27 cellular contexts compared by ENCODE assay signal in genomic region chr9:110093417-110093816, GRCh38.
"Had no signal": no experiment of that assay in that cellular context is flagged by ENCODE, and none has a peak within 500 bp of the region (broad histone marks: within the 10 kb centered on the region; RNA-seq: fewer than 3 reads in every experiment).

No MANE protein-coding gene starts in this region.

- H3K4me3 ChIP-seq: adrenal gland, body of pancreas, colonic mucosa, gastroesophageal sphincter, lower lobe of right lung, pancreas, prostate gland, skin epidermis, thoracic aorta, uterus had no signal

- H3K36me3 ChIP-seq: adrenal gland, colonic mucosa, gastroesophageal sphincter, lower lobe of right lung, pancreas, prostate gland, thoracic aorta, uterus had no signal

- H3K27ac ChIP-seq: adrenal gland, body of pancreas, colonic mucosa, gastroesophageal sphincter, lower lobe of right lung, pancreas, prostate gland, skin epidermis, thoracic aorta, uterus had no signal

- H3K4me1 ChIP-seq: adrenal gland, prostate gland, uterus had no signal

- H3K4me3 Mint-ChIP-seq: activated CD8-positive, alpha-beta memory T cell treated with anti-CD3 and anti-CD28 coated beads, Interleukin-2, amount 10 ng/mL, durations not matched to agents 7 days and 5 days; activated CD8-positive, alpha-beta T cell treated with anti-CD3 and anti-CD28 coated beads, Interleukin-2, amount 10 ng/mL, durations not matched to agents 7 days and 5 days; activated naive CD8-positive, alpha-beta T cell treated with anti-CD3 and anti-CD28 coated beads for 36 hours; activated T-cell treated with anti-CD3 and anti-CD28 coated beads, Interleukin-2, amount 50 U/mL, for 72 hours; nephron progenitor cell; stimulated activated naive CD8-positive, alpha-beta T cell treated with anti-CD3 and anti-CD28 coated beads, Interleukin-15, Interleukin-2, amounts not matched to agents 100 ng/mL and 50 ng/mL, for 24 hours; type B pancreatic cell had no signal

- H3K9me3 Mint-ChIP-seq: activated naive CD8-positive, alpha-beta T cell treated with anti-CD3 and anti-CD28 coated beads for 36 hours; activated T-cell treated with anti-CD3 and anti-CD28 coated beads, Interleukin-2, amount 50 U/mL, for 72 hours; nephron progenitor cell; stimulated activated naive CD8-positive, alpha-beta T cell treated with anti-CD3 and anti-CD28 coated beads, Interleukin-15, Interleukin-2, amounts not matched to agents 100 ng/mL and 50 ng/mL, for 24 hours; type B pancreatic cell had no signal

- H3K36me3 Mint-ChIP-seq: activated CD8-positive, alpha-beta memory T cell treated with anti-CD3 and anti-CD28 coated beads, Interleukin-2, amount 10 ng/mL, durations not matched to agents 7 days and 5 days; activated naive CD8-positive, alpha-beta T cell treated with anti-CD3 and anti-CD28 coated beads for 36 hours; type B pancreatic cell had no signal

- H3K27me3 ChIP-seq: adrenal gland, body of pancreas, colonic mucosa, gastroesophageal sphincter, pancreas, uterus had no signal

- H3K4me1 Mint-ChIP-seq: activated CD8-positive, alpha-beta memory T cell treated with anti-CD3 and anti-CD28 coated beads, Interleukin-2, amount 10 ng/mL, durations not matched to agents 7 days and 5 days; activated naive CD8-positive, alpha-beta T cell treated with anti-CD3 and anti-CD28 coated beads for 36 hours had no signal

- H3K27ac Mint-ChIP-seq: activated CD8-positive, alpha-beta memory T cell treated with anti-CD3 and anti-CD28 coated beads, Interleukin-2, amount 10 ng/mL, durations not matched to agents 7 days and 5 days; activated CD8-positive, alpha-beta T cell treated with anti-CD3 and anti-CD28 coated beads, Interleukin-2, amount 10 ng/mL, durations not matched to agents 7 days and 5 days; activated naive CD8-positive, alpha-beta T cell treated with anti-CD3 and anti-CD28 coated beads for 36 hours; activated T-cell treated with anti-CD3 and anti-CD28 coated beads, Interleukin-2, amount 50 U/mL, for 72 hours; nephron progenitor cell; stimulated activated naive CD8-positive, alpha-beta T cell treated with anti-CD3 and anti-CD28 coated beads, Interleukin-15, Interleukin-2, amounts not matched to agents 100 ng/mL and 50 ng/mL, for 24 hours; type B pancreatic cell had no signal

- DNase-seq: activated CD4-positive, alpha-beta T cell treated with anti-CD3 and anti-CD28 coated beads, Interleukin-2, amount 50 U/mL, for 1 hour; activated CD8-positive, alpha-beta memory T cell treated with anti-CD3 and anti-CD28 coated beads, Interleukin-2, amount 10 ng/mL, durations not matched to agents 7 days and 5 days; activated CD8-positive, alpha-beta T cell treated with anti-CD3 and anti-CD28 coated beads, Interleukin-2, amount 10 ng/mL, durations not matched to agents 7 days and 5 days; activated naive CD4-positive, alpha-beta T cell treated with Interleukin-2 at 50 U/mL for 16 hours; activated naive CD8-positive, alpha-beta T cell treated with anti-CD3 and anti-CD28 coated beads for 36 hours; activated T-cell treated with anti-CD3 and anti-CD28 coated beads, Interleukin-2, amount 50 U/mL, for 72 hours; adrenal gland; aorta; body of pancreas; cerebellar nuclear complex; colonic mucosa; effector CD8-positive, alpha-beta T cell; head of caudate nucleus; hippocampal formation; lower lobe of right lung; nephron progenitor cell; pancreas; retina; stimulated activated CD4-positive, alpha-beta T cell treated with anti-CD3 and anti-CD28 coated beads, Interleukin-12 subunit alpha, Interleukin-12 subunit beta, amount 100 ng/mL, for 4 hours; stimulated activated CD4-positive, alpha-beta T cell treated with anti-CD3 and anti-CD28 coated beads, Interleukin-4, amount 100 ng/mL, for 1 hour; uterus had no signal

- H3K9me3 ChIP-seq: adrenal gland, body of pancreas, colonic mucosa, gastroesophageal sphincter, lower lobe of right lung, pancreas, prostate gland, thoracic aorta, uterus had no signal

- H3K27me3 Mint-ChIP-seq: activated naive CD8-positive, alpha-beta T cell treated with anti-CD3 and anti-CD28 coated beads for 36 hours; stimulated activated naive CD8-positive, alpha-beta T cell treated with anti-CD3 and anti-CD28 coated beads, Interleukin-15, Interleukin-2, amounts not matched to agents 100 ng/mL and 50 ng/mL, for 24 hours had no signal
